1 cellular context compared by ENCODE assay signal in genomic region chr14:75972729-75973480, GRCh38.
TF ChIP-seq lines count a peak whose summit lies in the region.

No MANE protein-coding gene starts in this region.

TF ChIP-seq in WTC11, 78 proteins besides CTCF, POLR2A, EP300 and RAD21 (continued from another document):
- no peak for TF ChIP-seq HMGXB4 (CRISPR knock-in tag; IDR thresholded peaks at IDR 0.05)
